1 cellular context compared by ENCODE assay signal in genomic region chr17:50258647-50259483, GRCh38.
A peak's percentile ranks its signal among the peaks of the same experiment; 100 is the strongest.
TF ChIP-seq lines count a peak whose summit lies in the region.

No MANE protein-coding gene starts in this region.

TF ChIP-seq in A549, 52 proteins besides CTCF, POLR2A, EP300 and RAD21 (continued from another document):
- TF ChIP-seq BHLHE40 (IDR thresholded peaks at IDR 0.05; ENCODE audit: low read depth, low read length) (no peak), TP53 (CRISPR knock-in tag; IDR thresholded peaks at IDR 0.05) (no peak), KDM1A (IDR thresholded peaks at IDR 0.05; ENCODE audit: low read depth) (peak; percentile 82; the same call in 1 of the 2 replicates), ZFP36 (IDR thresholded peaks at IDR 0.05; ENCODE audit: borderline replicate concordance, partially characterized antibody) (peak; percentile 29), MAX (IDR thresholded peaks at IDR 0.05) (no peak), ZSCAN20 (CRISPR knock-in tag; IDR thresholded peaks at IDR 0.05) (no peak)
